5 cellular contexts compared by ENCODE assay signal in genomic region chr5:166916021-166916420, GRCh38.
"Had no signal": no experiment of that assay in that cellular context is flagged by ENCODE, and none has a peak within 500 bp of the region (broad histone marks: within the 10 kb centered on the region; RNA-seq: fewer than 3 reads in every experiment).

No MANE protein-coding gene starts in this region.

- DNase-seq: IMR-90, KBM-7, KG1 had no signal

- H3K27ac ChIP-seq: HL-60, KMS-11 had no signal
